In the genomic region with DNA sequence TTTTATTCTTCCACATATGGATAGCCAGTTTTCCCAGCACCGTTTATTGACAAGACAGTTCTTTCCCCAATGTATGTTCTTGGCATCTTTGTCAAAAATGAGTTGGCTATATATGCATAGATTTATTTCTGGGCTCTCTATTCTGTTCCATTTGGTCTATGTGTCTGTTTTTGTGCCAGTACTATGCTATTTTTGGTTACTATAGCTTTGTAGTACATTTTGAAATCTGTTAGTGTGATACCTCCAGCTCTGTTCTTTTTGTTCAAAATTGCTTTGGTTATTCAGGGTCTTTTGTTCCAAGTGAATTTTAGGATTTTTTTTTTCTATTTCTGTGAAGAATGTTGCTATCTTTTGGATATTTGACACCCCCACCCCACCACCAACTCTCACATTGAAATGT, we compare ENCODE assay signal across 27 cellular contexts. TPM values are rescaled to one million over a fixed set of nuclear protein-coding genes. Genes with fewer than 3 reads are reported as not detected.
A peak's percentile ranks its signal among the peaks of the same experiment; 100 is the strongest.
DNase-seq lines count a peak whose midpoint lies in the region; ATAC-seq and TF ChIP-seq lines count a peak whose summit lies in the region.
"Had no signal": no experiment of that assay in that cellular context is flagged by ENCODE, and none has a peak within 500 bp of the region (broad histone marks: within the 10 kb centered on the region; RNA-seq: fewer than 3 reads in every experiment).

No MANE protein-coding gene starts in this region.

- peak overlapping the region; percentile 87 for H2AFZ ChIP-seq in GM23338

- no peaks in the 10 kb centered on the region for H3K79me2 ChIP-seq in GM23338 (replicated peaks; ENCODE audit: insufficient read depth)

- H3K27ac Mint-ChIP-seq in GM23338 = no peak overlapping the region
- H3K27ac Mint-ChIP-seq: CD14-positive monocyte; CD4-positive, alpha-beta memory T cell; CD4-positive, CD25-positive, alpha-beta regulatory T cell had no signal

- H3K27me3 Mint-ChIP-seq in GM23338 (ENCODE audit: insufficient read depth, low read depth, poor library complexity) = peaks cover 2% of the 10 kb centered on the region

- H4K20me1 ChIP-seq in GM23338 (replicated peaks; ENCODE audit: insufficient read depth) = no peaks in the 10 kb centered on the region
- H4K20me1 ChIP-seq: BLaER1 had no signal

- H3K27ac ChIP-seq in GM23338 (ENCODE audit: low read depth) = no peak overlapping the region
- H3K27ac ChIP-seq: BLaER1 had no signal

- no peak overlapping the region for H3K4me2 ChIP-seq in GM23338
- H3K4me2 ChIP-seq: BLaER1 had no signal

- DNase-seq in GM23338 (ENCODE audit: low spot score) = no peak
- peak; percentile 38 for DNase-seq in cerebellar cortex (ENCODE audit: low spot score)
- peak; percentile 27 for DNase-seq in middle frontal gyrus (ENCODE audit: extremely low spot score, low spot score)
- peak; percentile 70 for DNase-seq in superior temporal gyrus (ENCODE audit: extremely low spot score)
- DNase-seq in activated effector memory CD4-positive, alpha-beta T cell treated with anti-CD3 and anti-CD28 coated beads, Interleukin-2, amount 50 U/mL, for 16 hours = no peak
- DNase-seq: 8988T; ACHN; BE2C; CD4-positive, alpha-beta memory T cell; CD4-positive, CD25-positive, alpha-beta regulatory T cell; CD8-positive, alpha-beta memory T cell; COR-L47; DMS 273 treated with DMSO at 0.1 percent for 48 hours; DMS153; DMS53; DMS79; DND-41; EL; GF-D8 had no signal

- ATAC-seq in GM23338 = no peak
- no peak for ATAC-seq in GM21529 (IDR thresholded peaks at IDR 0.05; ENCODE audit: unreplicated experiment)
- ATAC-seq in HG02678 (IDR thresholded peaks at IDR 0.05; ENCODE audit: unreplicated experiment) = no peak
- no peak for ATAC-seq in HG03175 (IDR thresholded peaks at IDR 0.05; ENCODE audit: unreplicated experiment)

- no peaks in the 10 kb centered on the region for H3K27me3 ChIP-seq in GM23338 (ENCODE audit: insufficient read depth)
- H3K27me3 ChIP-seq: BE2C, BLaER1 had no signal

- H3K4me3 ChIP-seq in GM23338 = no peak overlapping the region
- H3K4me3 ChIP-seq: BLaER1 had no signal

- peaks cover 3% of the 10 kb centered on the region; the same call in 2 of the 3 replicates for H3K9me3 Mint-ChIP-seq in GM23338

- no peaks in the 10 kb centered on the region for H3K4me1 ChIP-seq in GM23338 (ENCODE audit: insufficient read depth)
- H3K4me1 ChIP-seq: BE2C, BLaER1 had no signal

- no peaks in the 10 kb centered on the region for H3F3A ChIP-seq in GM23338 (replicated peaks; ENCODE audit: low read depth)

- peaks cover 6% of the 10 kb centered on the region for H3K9me2 ChIP-seq in GM23338 (ENCODE audit: insufficient read depth)

- H3K4me1 Mint-ChIP-seq in GM23338 = no peaks in the 10 kb centered on the region
- H3K4me1 Mint-ChIP-seq: CD14-positive monocyte; CD4-positive, CD25-positive, alpha-beta regulatory T cell had no signal

- no peaks in the 10 kb centered on the region for H3K36me3 ChIP-seq in GM23338 (ENCODE audit: insufficient read depth)
- H3K36me3 ChIP-seq: BE2C, BLaER1 had no signal

- no peaks in the 10 kb centered on the region for H3K36me3 Mint-ChIP-seq in GM23338 (ENCODE audit: low read depth)
- H3K36me3 Mint-ChIP-seq: CD14-positive monocyte had no signal

- TF ChIP-seq CTCF in GM23338 (conservative IDR thresholded peaks at IDR 0.05; ENCODE audit: low read depth in 2 of 2) = no peak

- no peak overlapping the region for H3K4me3 Mint-ChIP-seq in GM23338
- H3K4me3 Mint-ChIP-seq: CD14-positive monocyte; CD4-positive, alpha-beta memory T cell; CD4-positive, CD25-positive, alpha-beta regulatory T cell; CD8-positive, alpha-beta memory T cell had no signal

TF ChIP-seq in GM23338, 12 proteins besides CTCF, POLR2A, EP300 and RAD21:
- TF ChIP-seq NANOG (IDR thresholded peaks at IDR 0.05; ENCODE audit: borderline replicate concordance) = no peak
- TF ChIP-seq STAT1 (IDR thresholded peaks at IDR 0.05; ENCODE audit: unreplicated experiment) = no peak
- TF ChIP-seq ZNF331 (CRISPR knock-in tag; IDR thresholded peaks at IDR 0.05; ENCODE audit: low read depth) = no peak
- no peak for TF ChIP-seq EZH2phosphoT487 (IDR thresholded peaks at IDR 0.05; ENCODE audit: unreplicated experiment)
- no peak for TF ChIP-seq EZH2 (IDR thresholded peaks at IDR 0.05; ENCODE audit: low read depth, unreplicated experiment)
- no peak for TF ChIP-seq JUNB (IDR thresholded peaks at IDR 0.05; ENCODE audit: unreplicated experiment)
- TF ChIP-seq, protein P1, sequence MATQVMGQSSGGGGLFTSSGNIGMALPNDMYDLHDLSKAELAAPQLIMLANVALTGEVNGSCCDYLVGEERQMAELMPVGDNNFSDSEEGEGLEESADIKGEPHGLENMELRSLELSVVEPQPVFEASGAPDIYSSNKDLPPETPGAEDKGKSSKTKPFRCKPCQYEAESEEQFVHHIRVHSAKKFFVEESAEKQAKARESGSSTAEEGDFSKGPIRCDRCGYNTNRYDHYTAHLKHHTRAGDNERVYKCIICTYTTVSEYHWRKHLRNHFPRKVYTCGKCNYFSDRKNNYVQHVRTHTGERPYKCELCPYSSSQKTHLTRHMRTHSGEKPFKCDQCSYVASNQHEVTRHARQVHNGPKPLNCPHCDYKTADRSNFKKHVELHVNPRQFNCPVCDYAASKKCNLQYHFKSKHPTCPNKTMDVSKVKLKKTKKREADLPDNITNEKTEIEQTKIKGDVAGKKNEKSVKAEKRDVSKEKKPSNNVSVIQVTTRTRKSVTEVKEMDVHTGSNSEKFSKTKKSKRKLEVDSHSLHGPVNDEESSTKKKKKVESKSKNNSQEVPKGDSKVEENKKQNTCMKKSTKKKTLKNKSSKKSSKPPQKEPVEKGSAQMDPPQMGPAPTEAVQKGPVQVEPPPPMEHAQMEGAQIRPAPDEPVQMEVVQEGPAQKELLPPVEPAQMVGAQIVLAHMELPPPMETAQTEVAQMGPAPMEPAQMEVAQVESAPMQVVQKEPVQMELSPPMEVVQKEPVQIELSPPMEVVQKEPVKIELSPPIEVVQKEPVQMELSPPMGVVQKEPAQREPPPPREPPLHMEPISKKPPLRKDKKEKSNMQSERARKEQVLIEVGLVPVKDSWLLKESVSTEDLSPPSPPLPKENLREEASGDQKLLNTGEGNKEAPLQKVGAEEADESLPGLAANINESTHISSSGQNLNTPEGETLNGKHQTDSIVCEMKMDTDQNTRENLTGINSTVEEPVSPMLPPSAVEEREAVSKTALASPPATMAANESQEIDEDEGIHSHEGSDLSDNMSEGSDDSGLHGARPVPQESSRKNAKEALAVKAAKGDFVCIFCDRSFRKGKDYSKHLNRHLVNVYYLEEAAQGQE (IDR thresholded peaks at IDR 0.05; ENCODE audit: unreplicated experiment) = no peak

RNA-seq across cellular contexts. Expression of a gene that starts 54.6 kb away (rescaled TPM):
- not detected in 2 replicates for total RNA-seq in GM23338 (2014; rRNA removed; shearing (Covaris generic))
- polyA plus RNA-seq in GM23338 (2016; fragmentation: Nextera tagmentation; extraction: Ambion mirVana) = not detected in 2 replicates
- total RNA-seq: A673; CD4-positive, alpha-beta memory T cell; CD4-positive, CD25-positive, alpha-beta regulatory T cell; CD8-positive, alpha-beta memory T cell; Daoy had no signal
- polyA plus RNA-seq: AG04450; CD14-positive monocyte; CD4-positive, alpha-beta memory T cell; CD4-positive, CD25-positive, alpha-beta regulatory T cell; CD8-positive, alpha-beta memory T cell had no signal

Comparison
In these comparisons a context has a peak if more than half of its experiments do, and no peak if none do; other contexts are left out.
1. DNase-seq: peak in cerebellar cortex (single experiment), middle frontal gyrus (single experiment) and superior temporal gyrus (single experiment); none in GM23338 (single experiment) and activated effector memory CD4-positive, alpha-beta T cell treated with anti-CD3 and anti-CD28 coated beads, Interleukin-2, amount 50 U/mL, for 16 hours (single experiment).